In genomic region chr15:61768131-61768530, GRCh38 we compare ENCODE assay signal across 17 cellular contexts.
DNase-seq lines count a peak whose midpoint lies in the region; ATAC-seq, FAIRE-seq and TF ChIP-seq lines count a peak whose summit lies in the region.
"Had no signal": no experiment of that assay in that cellular context is flagged by ENCODE, and none has a peak within 500 bp of the region (broad histone marks: within the 10 kb centered on the region; RNA-seq: fewer than 3 reads in every experiment).

No MANE protein-coding gene starts in this region.

- H3K4me1 ChIP-seq in foreskin keratinocyte (no peaks in the 10 kb centered on the region), gastrocnemius medialis (peaks cover 19 to 71% of the 10 kb centered on the region in 2 donors)

- H3K27me3 ChIP-seq in bronchial epithelial cell (ENCODE audit: control insufficient read depth, insufficient read depth, low read length): peaks cover 2% of the 10 kb centered on the region
- H3K27me3 ChIP-seq in foreskin keratinocyte: peaks cover 2% of the 10 kb centered on the region
- no peaks in the 10 kb centered on the region for H3K27me3 ChIP-seq in gastrocnemius medialis
- H3K27me3 ChIP-seq: BLaER1 treated with 17β-estradiol and CSF1 and Interleukin-3, amounts not matched to agents 10 nM and 100 nM had no signal

- POLR2A ChIA-PET in RWPE1 (lab: Yijun Ruan, JAX; ENCODE audit: low non-redundant PET): no interaction called here

- H3K36me3 ChIP-seq in bronchial epithelial cell (ENCODE audit: control insufficient read depth, insufficient read depth, low read length) (no peaks in the 10 kb centered on the region), gastrocnemius medialis (no peaks in the 10 kb centered on the region)
- H3K36me3 ChIP-seq: BLaER1 treated with 17β-estradiol and CSF1 and Interleukin-3, amounts not matched to agents 10 nM and 100 nM had no signal

- intact Hi-C loops in gastrocnemius medialis (cut with DNase I; ENCODE audit: low total_unique reads) (loop anchor here (5.0 kb wide), 2 partner anchors 64 to 66 kb away; no protein-coding TSS in a partner anchor), left cardiac atrium (cut with DNase I) (no loop called here)

- H3K4me3 ChIP-seq in bronchial epithelial cell (ENCODE audit: low read depth, low read length) (no peak overlapping the region), gastrocnemius medialis (no peak overlapping the region)
- H3K4me3 ChIP-seq: BLaER1 treated with 17β-estradiol and CSF1 and Interleukin-3, amounts not matched to agents 10 nM and 100 nM; GM23338 had no signal

- in situ Hi-C loops in gastrocnemius medialis (cut with MboI; ENCODE audit: low sequenced_read_pairs in 4 of 4): no loop called here

- FAIRE-seq in bronchial epithelial cell (lab: Jason Lieb, UNC): no peak
- FAIRE-seq: H54, HTR-8/SVneo had no signal

- H3K27ac ChIP-seq in RWPE1: no peak overlapping the region
- H3K27ac ChIP-seq in foreskin keratinocyte: no peak overlapping the region
- H3K27ac ChIP-seq in gastrocnemius medialis: peak overlapping the region in 2 of 4 donors; percentile 51 to 87
- H3K27ac ChIP-seq: BLaER1 treated with 17β-estradiol and CSF1 and Interleukin-3, amounts not matched to agents 10 nM and 100 nM had no signal

- H3K9me3 ChIP-seq in gastrocnemius medialis: no peaks in the 10 kb centered on the region

- DNase-seq in RWPE1 (ENCODE audit: low spot score) (peak; percentile 10), bronchial epithelial cell (ENCODE audit: low read depth) (peak; percentile 16), foreskin keratinocyte (peak in 1 of 2 donors; percentile 19), gastrocnemius medialis (no peak), cortex of kidney (lab: John Stamatoyannopoulos, UW) (no peak), NCI-H2196 treated with DMSO at 0.1 percent for 48 hours (lab: John Stamatoyannopoulos, UW; ENCODE audit: unreplicated experiment) (no peak), left cardiac atrium (no peak)
- DNase-seq: 8988T; Calu3; CD8-positive, alpha-beta T cell; DMS79 treated with DMSO at 0.1 percent for 48 hours; GF-D8; HCEC 1CT had no signal

- CTCF ChIA-PET in RWPE1 (lab: Yijun Ruan, JAX): no interaction called here

- TF ChIP-seq POLR2A in gastrocnemius medialis (IDR thresholded peaks at IDR 0.05): no peak

- TF ChIP-seq CTCF in RWPE1 (conservative IDR thresholded peaks at IDR 0.05; ENCODE audit: low read depth) (no peak), bronchial epithelial cell (IDR thresholded peaks at IDR 0.05; ENCODE audit: insufficient read depth, low read length, severe bottlenecking) (no peak), foreskin keratinocyte (conservative IDR thresholded peaks at IDR 0.05) (no peak), gastrocnemius medialis (IDR thresholded peaks at IDR 0.05 in 4 of 5, conservative IDR thresholded peaks at IDR 0.05 in 1 of 5) (no peak)

- ATAC-seq in foreskin keratinocyte: peak; percentile 32
- ATAC-seq in gastrocnemius medialis: peak; percentile 34 to 36
- no peak for ATAC-seq in left cardiac atrium
- ATAC-seq: CD8-positive, alpha-beta T cell; GM23338 had no signal

Comparison
In these comparisons a context has a peak if more than half of its experiments do, and no peak if none do; other contexts are left out.
1. DNase-seq: peak in RWPE1 (single experiment) and bronchial epithelial cell (single experiment); none in gastrocnemius medialis (0 of 2), cortex of kidney (single experiment), NCI-H2196 treated with DMSO at 0.1 percent for 48 hours (single experiment) and left cardiac atrium (single experiment).
2. ATAC-seq: peak in foreskin keratinocyte (single experiment) and gastrocnemius medialis (2 of 2); none in left cardiac atrium (0 of 2).